ENCODE assay signal across 1 cellular context in the genomic region with DNA sequence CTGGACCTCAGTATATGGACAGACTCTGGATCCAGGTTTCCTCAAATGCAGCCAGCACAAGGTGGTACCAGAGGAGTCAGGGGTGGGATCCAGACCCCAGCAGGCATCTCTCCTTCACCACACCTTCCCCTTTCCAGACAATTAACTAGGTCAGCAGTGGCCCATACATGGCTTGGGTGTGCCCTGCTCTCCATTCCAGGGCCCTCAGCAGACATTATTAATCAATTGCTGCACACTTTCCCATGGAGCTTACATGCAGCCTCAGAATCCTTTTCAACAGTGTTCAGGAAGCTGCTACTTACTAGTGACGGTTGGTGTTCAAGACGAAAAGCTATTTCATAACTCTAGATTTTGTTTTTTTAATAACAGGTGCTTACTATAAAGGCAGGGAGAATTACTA.
A peak's percentile ranks its signal among the peaks of the same experiment; 100 is the strongest.
TF ChIP-seq lines count a peak whose summit lies in the region.

No MANE protein-coding gene starts in this region.

TF ChIP-seq in K562, 482 proteins besides CTCF, POLR2A, EP300 and RAD21 (continued from another document):
- TF ChIP-seq, protein P1, sequence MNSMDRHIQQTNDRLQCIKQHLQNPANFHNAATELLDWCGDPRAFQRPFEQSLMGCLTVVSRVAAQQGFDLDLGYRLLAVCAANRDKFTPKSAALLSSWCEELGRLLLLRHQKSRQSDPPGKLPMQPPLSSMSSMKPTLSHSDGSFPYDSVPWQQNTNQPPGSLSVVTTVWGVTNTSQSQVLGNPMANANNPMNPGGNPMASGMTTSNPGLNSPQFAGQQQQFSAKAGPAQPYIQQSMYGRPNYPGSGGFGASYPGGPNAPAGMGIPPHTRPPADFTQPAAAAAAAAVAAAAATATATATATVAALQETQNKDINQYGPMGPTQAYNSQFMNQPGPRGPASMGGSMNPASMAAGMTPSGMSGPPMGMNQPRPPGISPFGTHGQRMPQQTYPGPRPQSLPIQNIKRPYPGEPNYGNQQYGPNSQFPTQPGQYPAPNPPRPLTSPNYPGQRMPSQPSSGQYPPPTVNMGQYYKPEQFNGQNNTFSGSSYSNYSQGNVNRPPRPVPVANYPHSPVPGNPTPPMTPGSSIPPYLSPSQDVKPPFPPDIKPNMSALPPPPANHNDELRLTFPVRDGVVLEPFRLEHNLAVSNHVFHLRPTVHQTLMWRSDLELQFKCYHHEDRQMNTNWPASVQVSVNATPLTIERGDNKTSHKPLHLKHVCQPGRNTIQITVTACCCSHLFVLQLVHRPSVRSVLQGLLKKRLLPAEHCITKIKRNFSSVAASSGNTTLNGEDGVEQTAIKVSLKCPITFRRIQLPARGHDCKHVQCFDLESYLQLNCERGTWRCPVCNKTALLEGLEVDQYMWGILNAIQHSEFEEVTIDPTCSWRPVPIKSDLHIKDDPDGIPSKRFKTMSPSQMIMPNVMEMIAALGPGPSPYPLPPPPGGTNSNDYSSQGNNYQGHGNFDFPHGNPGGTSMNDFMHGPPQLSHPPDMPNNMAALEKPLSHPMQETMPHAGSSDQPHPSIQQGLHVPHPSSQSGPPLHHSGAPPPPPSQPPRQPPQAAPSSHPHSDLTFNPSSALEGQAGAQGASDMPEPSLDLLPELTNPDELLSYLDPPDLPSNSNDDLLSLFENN (IDR thresholded peaks at IDR 0.05; ENCODE audit: low read depth in 2 of 2, low read length in 2 of 2): peak in 1 of 2 experiments; percentile 75; a peak in 1 of 4 replicates
- TF ChIP-seq ZNF23 (CRISPR knock-in tag; IDR thresholded peaks at IDR 0.05): peak; percentile 78; the same call in 1 of the 2 replicates
- TF ChIP-seq, protein P2, sequence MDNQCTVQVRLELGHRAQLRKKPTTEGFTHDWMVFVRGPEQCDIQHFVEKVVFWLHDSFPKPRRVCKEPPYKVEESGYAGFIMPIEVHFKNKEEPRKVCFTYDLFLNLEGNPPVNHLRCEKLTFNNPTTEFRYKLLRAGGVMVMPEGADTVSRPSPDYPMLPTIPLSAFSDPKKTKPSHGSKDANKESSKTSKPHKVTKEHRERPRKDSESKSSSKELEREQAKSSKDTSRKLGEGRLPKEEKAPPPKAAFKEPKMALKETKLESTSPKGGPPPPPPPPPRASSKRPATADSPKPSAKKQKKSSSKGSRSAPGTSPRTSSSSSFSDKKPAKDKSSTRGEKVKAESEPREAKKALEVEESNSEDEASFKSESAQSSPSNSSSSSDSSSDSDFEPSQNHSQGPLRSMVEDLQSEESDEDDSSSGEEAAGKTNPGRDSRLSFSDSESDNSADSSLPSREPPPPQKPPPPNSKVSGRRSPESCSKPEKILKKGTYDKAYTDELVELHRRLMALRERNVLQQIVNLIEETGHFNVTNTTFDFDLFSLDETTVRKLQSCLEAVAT (IDR thresholded peaks at IDR 0.05): peak in 1 of 2 experiments; percentile 96; a peak in 2 of 4 replicates
- TF ChIP-seq ZBTB17 (CRISPR knock-in tag; IDR thresholded peaks at IDR 0.05): peak; percentile 98
